In genomic region chr4:57037982-57038604, GRCh38 we compare ENCODE assay signal across 8 cellular contexts. TPM values are rescaled to one million over a fixed set of nuclear protein-coding genes. Genes with fewer than 3 reads are reported as not detected.
DNase-seq lines count a peak whose midpoint lies in the region; ATAC-seq and TF ChIP-seq lines count a peak whose summit lies in the region.

No MANE protein-coding gene starts in this region.

- no peak overlapping the region for H3K9ac ChIP-seq in OCI-LY3 (ENCODE audit: low read length)

- no peaks in the 10 kb centered on the region for H3K9me3 ChIP-seq in OCI-LY3 (ENCODE audit: insufficient read depth, low read length)

- H3K4me3 ChIP-seq in OCI-LY3 (ENCODE audit: low read length): peak overlapping the region; percentile 34; the same call in 1 of the 2 replicates

- H4K20me1 ChIP-seq in OCI-LY3 (ENCODE audit: insufficient read depth, low read length): no peaks in the 10 kb centered on the region

- peak; percentile 95 for TF ChIP-seq CTCF in OCI-LY3 (IDR thresholded peaks at IDR 0.05; ENCODE audit: low read depth, low read length)

- peak; percentile 70 for ATAC-seq in HG02642 (IDR thresholded peaks at IDR 0.05; ENCODE audit: poor library complexity, unreplicated experiment)
- ATAC-seq in HG03342 (IDR thresholded peaks at IDR 0.05; ENCODE audit: unreplicated experiment): no peak

- peak overlapping the region; percentile 51 for H3K4me2 ChIP-seq in OCI-LY3 (ENCODE audit: low read length)

- H3K4me1 ChIP-seq in OCI-LY3 (ENCODE audit: low read length): no peaks in the 10 kb centered on the region

- peak; percentile 62 for DNase-seq in NCI-H82 (lab: John Stamatoyannopoulos, UW)
- DNase-seq in NCI-H82 treated with DMSO at 0.1 percent for 48 hours (lab: John Stamatoyannopoulos, UW; ENCODE audit: unreplicated experiment): no peak
- peak; percentile 34 to 57 for DNase-seq in dermis microvascular lymphatic vessel endothelial cell (ENCODE audit: low read depth in 2 of 2)
- DNase-seq in medulla oblongata (ENCODE audit: extremely low spot score): peak; percentile 69
- peak; percentile 56 for DNase-seq in ureter (ENCODE audit: low spot score)

- no peaks in the 10 kb centered on the region for H3K36me3 ChIP-seq in OCI-LY3 (replicated peaks; ENCODE audit: low read depth, low read length)

- no peak overlapping the region for H3K27ac ChIP-seq in OCI-LY3 (ENCODE audit: low read length)

- no peaks in the 10 kb centered on the region for H3K79me2 ChIP-seq in OCI-LY3 (ENCODE audit: low read length)

- no peaks in the 10 kb centered on the region for H3K27me3 ChIP-seq in OCI-LY3 (ENCODE audit: low read depth, low read length)

- H2AFZ ChIP-seq in OCI-LY3 (ENCODE audit: low read depth, low read length): no peak overlapping the region

RNA-seq across cellular contexts. Expression of gene POLR2B, which starts 59.4 kb away (rescaled TPM):
- total RNA-seq in dermis microvascular lymphatic vessel endothelial cell (70.9 and 83.7 TPM in 2 replicates), ureter (84.2 TPM)
